ENCODE assay signal across 20 cellular contexts in genomic region chr1:29291756-29292155, GRCh38. TPM values are rescaled to one million over a fixed set of nuclear protein-coding genes. Genes with fewer than 3 reads are reported as not detected.
"Had no signal": no experiment of that assay in that cellular context is flagged by ENCODE, and none has a peak within 500 bp of the region (broad histone marks: within the 10 kb centered on the region; RNA-seq: fewer than 3 reads in every experiment).

No MANE protein-coding gene starts in this region.

- DNase-seq: colonic mucosa; cortex of kidney; effector CD8-positive, alpha-beta T cell; effector memory CD8-positive, alpha-beta T cell; heart left ventricle; hypothalamus; immature natural killer cell; left cardiac atrium; left lung; left ventricle myocardium superior; lower lobe of right lung; mesenchymal stem cell had no signal

- H3K9me3 Mint-ChIP-seq: dendritic cell treated with granulocyte-macrophage colony-stimulating factor and Interleukin-4, amounts not matched to agents 40 ng/mL and 50 ng/mL, for 4 days; effector memory CD8-positive, alpha-beta T cell; immature natural killer cell; mesothelial cell of epicardium had no signal

- H3K4me2 ChIP-seq: hepatocyte had no signal

- H3K4me1 ChIP-seq: colonic mucosa, esophagus muscularis mucosa, foreskin keratinocyte, heart left ventricle, left lung, lower lobe of right lung had no signal

- H3K4me3 Mint-ChIP-seq: dendritic cell treated with granulocyte-macrophage colony-stimulating factor and Interleukin-4, amounts not matched to agents 40 ng/mL and 50 ng/mL, for 4 days; effector memory CD8-positive, alpha-beta T cell; immature natural killer cell; mesothelial cell of epicardium had no signal

- H3K27ac ChIP-seq: colonic mucosa, esophagus muscularis mucosa, foreskin keratinocyte, gastroesophageal sphincter, heart left ventricle, left lung, lower lobe of right lung had no signal

- H3K4me1 Mint-ChIP-seq: immature natural killer cell had no signal

- H3K79me2 ChIP-seq: hepatocyte had no signal

- H3K4me3 ChIP-seq: colonic mucosa, esophagus muscularis mucosa, gastroesophageal sphincter, heart left ventricle, hepatocyte, left lung, lower lobe of right lung had no signal

- H3K9me3 ChIP-seq: colonic mucosa, esophagus muscularis mucosa, gastroesophageal sphincter, heart left ventricle, left lung, lower lobe of right lung had no signal

- H2AFZ ChIP-seq: hepatocyte had no signal

- H3K36me3 Mint-ChIP-seq: immature natural killer cell had no signal

- H3K27me3 ChIP-seq: colonic mucosa, esophagus muscularis mucosa, foreskin keratinocyte, gastroesophageal sphincter, heart left ventricle, hepatocyte, left lung had no signal

- H3K27ac Mint-ChIP-seq: dendritic cell treated with granulocyte-macrophage colony-stimulating factor and Interleukin-4, amounts not matched to agents 40 ng/mL and 50 ng/mL, for 4 days; effector memory CD8-positive, alpha-beta T cell; immature natural killer cell had no signal

- FAIRE-seq: endothelial cell of umbilical vein, frontal cortex had no signal

- H3K36me3 ChIP-seq: colonic mucosa had no signal

- ATAC-seq: effector memory CD8-positive, alpha-beta T cell; gastroesophageal sphincter; heart left ventricle; left cardiac atrium; left lung; left ventricle myocardium superior; lower lobe of right lung had no signal

RNA-seq across cellular contexts. Expression of gene PTPRU, which starts 55.4 kb away (rescaled TPM):
- polyA plus RNA-seq: immature natural killer cell had no signal
